ENCODE assay signal across 20 cellular contexts in genomic region chr11:27248430-27249207, GRCh38.
DNase-seq lines count a peak whose midpoint lies in the region; ATAC-seq and TF ChIP-seq lines count a peak whose summit lies in the region.
"Had no signal": no experiment of that assay in that cellular context is flagged by ENCODE, and none has a peak within 500 bp of the region (broad histone marks: within the 10 kb centered on the region; RNA-seq: fewer than 3 reads in every experiment).

No MANE protein-coding gene starts in this region.

- H3K4me1 ChIP-seq in HUES6 (ENCODE audit: control insufficient read depth, insufficient read depth, low read length): peaks cover 32% of the 10 kb centered on the region

- no peak overlapping the region for H3K27ac Mint-ChIP-seq in naive thymus-derived CD8-positive, alpha-beta T cell
- H3K27ac Mint-ChIP-seq: CD4-positive, alpha-beta memory T cell; memory B cell; stimulated activated effector memory CD8-positive, alpha-beta T cell treated with anti-CD3 and anti-CD28 coated beads, Interleukin-12 subunit alpha, Interleukin-12 subunit beta, amount 100 ng/mL, for 72 hours had no signal

- peaks cover 1 to 19% (median 6%) of the 10 kb centered on the region in 5 donors for H3K27me3 Mint-ChIP-seq in naive thymus-derived CD8-positive, alpha-beta T cell

- no peaks in the 10 kb centered on the region for H3K36me3 Mint-ChIP-seq in naive thymus-derived CD8-positive, alpha-beta T cell
- H3K36me3 Mint-ChIP-seq: CD4-positive, alpha-beta memory T cell; memory B cell; stimulated activated effector memory CD8-positive, alpha-beta T cell treated with anti-CD3 and anti-CD28 coated beads, Interleukin-12 subunit alpha, Interleukin-12 subunit beta, amount 100 ng/mL, for 72 hours had no signal

- no peaks in the 10 kb centered on the region for H3K36me3 ChIP-seq in HUES6 (ENCODE audit: control insufficient read depth, insufficient read depth, low read length)
- H3K36me3 ChIP-seq: thyroid gland, WERI-Rb-1 had no signal

- no peak for TF ChIP-seq CTCF in choroid plexus epithelial cell (conservative IDR thresholded peaks at IDR 0.05; ENCODE audit: low read depth, low read length)

- H3K9ac ChIP-seq in HUES6 (ENCODE audit: low read length): peak overlapping the region; percentile 63

- no peaks in the 10 kb centered on the region for H3K4me1 Mint-ChIP-seq in naive thymus-derived CD8-positive, alpha-beta T cell
- H3K4me1 Mint-ChIP-seq: CD4-positive, alpha-beta memory T cell; memory B cell; stimulated activated effector memory CD8-positive, alpha-beta T cell treated with anti-CD3 and anti-CD28 coated beads, Interleukin-12 subunit alpha, Interleukin-12 subunit beta, amount 100 ng/mL, for 72 hours had no signal

- H3K4me3 Mint-ChIP-seq in naive thymus-derived CD8-positive, alpha-beta T cell: no peak overlapping the region
- H3K4me3 Mint-ChIP-seq: memory B cell; neural crest cell; stimulated activated effector memory CD8-positive, alpha-beta T cell treated with anti-CD3 and anti-CD28 coated beads, Interleukin-12 subunit alpha, Interleukin-12 subunit beta, amount 100 ng/mL, for 72 hours had no signal

- no peaks in the 10 kb centered on the region for H3K9me3 Mint-ChIP-seq in naive thymus-derived CD8-positive, alpha-beta T cell
- H3K9me3 Mint-ChIP-seq: memory B cell; neural crest cell; stimulated activated effector memory CD8-positive, alpha-beta T cell treated with anti-CD3 and anti-CD28 coated beads, Interleukin-12 subunit alpha, Interleukin-12 subunit beta, amount 100 ng/mL, for 72 hours had no signal

- ATAC-seq in naive thymus-derived CD8-positive, alpha-beta T cell: no peak
- ATAC-seq in GM21529 (IDR thresholded peaks at IDR 0.05; ENCODE audit: unreplicated experiment): no peak
- ATAC-seq: stimulated activated effector memory CD8-positive, alpha-beta T cell treated with anti-CD3 and anti-CD28 coated beads, Interleukin-12 subunit alpha, Interleukin-12 subunit beta, amount 100 ng/mL, for 72 hours had no signal

- no peaks in the 10 kb centered on the region for H3K27me3 ChIP-seq in HUES6 (ENCODE audit: control insufficient read depth, insufficient read depth, low read length)
- H3K27me3 ChIP-seq: thyroid gland had no signal

- peak overlapping the region; percentile 57; the same call in 1 of the 2 replicates for H3K27ac ChIP-seq in HUES6 (ENCODE audit: low read depth, low read length)
- H3K27ac ChIP-seq: thyroid gland, WERI-Rb-1 had no signal

- POLR2A ChIA-PET in naive thymus-derived CD8-positive, alpha-beta T cell (lab: Charles Lee): no interaction called here

- H3K4me3 ChIP-seq in HUES6 (ENCODE audit: low read depth, low read length) (no peak overlapping the region), choroid plexus epithelial cell (ENCODE audit: low read depth, low read length) (no peak overlapping the region)
- H3K4me3 ChIP-seq: thyroid gland had no signal

- DNase-seq in choroid plexus epithelial cell (ENCODE audit: low read depth) (peak; percentile 33), iPS-NIHi7 (ENCODE audit: extremely low spot score) (peak; percentile 46), putamen (ENCODE audit: low spot score) (peak; percentile 29), NCI-H2081 (lab: John Stamatoyannopoulos, UW) (no peak), epidermal melanocyte (ENCODE audit: insufficient read length, low spot score) (no peak)
- DNase-seq in naive thymus-derived CD8-positive, alpha-beta T cell: no peak
- DNase-seq: activated CD4-positive, alpha-beta T cell treated with anti-CD3 and anti-CD28 coated beads, Interleukin-2, amount 50 U/mL, for 4 hours; activated naive CD4-positive, alpha-beta T cell treated with Interleukin-2 at 50 U/mL for 16 hours; CD4-positive, alpha-beta memory T cell; effector memory CD4-positive, alpha-beta T cell; NCI-H524 treated with DMSO at 0.1 percent for 48 hours; SIG-M5; T-helper 2 cell; thyroid gland had no signal

- no peaks in the 10 kb centered on the region for H3K9me3 ChIP-seq in HUES6 (ENCODE audit: control insufficient read depth, insufficient read depth, low read depth, low read length)
- H3K9me3 ChIP-seq: thyroid gland had no signal

Comparison
In these comparisons a context has a peak if more than half of its experiments do, and no peak if none do; other contexts are left out.
1. DNase-seq: peak in choroid plexus epithelial cell (single experiment), iPS-NIHi7 (single experiment) and putamen (single experiment); none in naive thymus-derived CD8-positive, alpha-beta T cell (0 of 10), NCI-H2081 (0 of 2) and epidermal melanocyte (single experiment).